ENCODE assay signal across 1 cellular context in the genomic region with DNA sequence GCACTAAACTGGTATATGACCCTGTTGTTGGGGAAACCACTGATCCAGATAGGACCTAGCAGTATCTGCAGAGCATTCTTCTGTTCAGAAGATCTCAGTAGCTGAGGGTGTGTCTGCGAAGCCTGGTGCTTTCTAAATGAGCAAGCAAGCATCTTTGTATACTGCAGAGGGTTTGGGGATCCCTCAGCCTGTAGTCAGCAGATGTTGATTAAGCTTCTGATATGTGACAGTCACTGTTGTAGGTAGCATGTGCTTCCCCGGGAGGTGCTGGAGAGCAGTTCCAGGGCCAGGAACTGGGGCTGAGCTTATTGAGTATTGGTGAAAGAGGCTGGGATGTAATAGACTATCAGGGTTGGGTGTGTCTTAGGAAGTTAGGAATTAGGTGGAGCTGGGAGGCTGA.
TF ChIP-seq lines count a peak whose summit lies in the region.

No MANE protein-coding gene starts in this region.

TF ChIP-seq in GM23338, 12 proteins besides CTCF, POLR2A, EP300 and RAD21 (continued from another document):
- TF ChIP-seq, protein P1, sequence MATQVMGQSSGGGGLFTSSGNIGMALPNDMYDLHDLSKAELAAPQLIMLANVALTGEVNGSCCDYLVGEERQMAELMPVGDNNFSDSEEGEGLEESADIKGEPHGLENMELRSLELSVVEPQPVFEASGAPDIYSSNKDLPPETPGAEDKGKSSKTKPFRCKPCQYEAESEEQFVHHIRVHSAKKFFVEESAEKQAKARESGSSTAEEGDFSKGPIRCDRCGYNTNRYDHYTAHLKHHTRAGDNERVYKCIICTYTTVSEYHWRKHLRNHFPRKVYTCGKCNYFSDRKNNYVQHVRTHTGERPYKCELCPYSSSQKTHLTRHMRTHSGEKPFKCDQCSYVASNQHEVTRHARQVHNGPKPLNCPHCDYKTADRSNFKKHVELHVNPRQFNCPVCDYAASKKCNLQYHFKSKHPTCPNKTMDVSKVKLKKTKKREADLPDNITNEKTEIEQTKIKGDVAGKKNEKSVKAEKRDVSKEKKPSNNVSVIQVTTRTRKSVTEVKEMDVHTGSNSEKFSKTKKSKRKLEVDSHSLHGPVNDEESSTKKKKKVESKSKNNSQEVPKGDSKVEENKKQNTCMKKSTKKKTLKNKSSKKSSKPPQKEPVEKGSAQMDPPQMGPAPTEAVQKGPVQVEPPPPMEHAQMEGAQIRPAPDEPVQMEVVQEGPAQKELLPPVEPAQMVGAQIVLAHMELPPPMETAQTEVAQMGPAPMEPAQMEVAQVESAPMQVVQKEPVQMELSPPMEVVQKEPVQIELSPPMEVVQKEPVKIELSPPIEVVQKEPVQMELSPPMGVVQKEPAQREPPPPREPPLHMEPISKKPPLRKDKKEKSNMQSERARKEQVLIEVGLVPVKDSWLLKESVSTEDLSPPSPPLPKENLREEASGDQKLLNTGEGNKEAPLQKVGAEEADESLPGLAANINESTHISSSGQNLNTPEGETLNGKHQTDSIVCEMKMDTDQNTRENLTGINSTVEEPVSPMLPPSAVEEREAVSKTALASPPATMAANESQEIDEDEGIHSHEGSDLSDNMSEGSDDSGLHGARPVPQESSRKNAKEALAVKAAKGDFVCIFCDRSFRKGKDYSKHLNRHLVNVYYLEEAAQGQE (IDR thresholded peaks at IDR 0.05; ENCODE audit: unreplicated experiment): no peak
- no peak for TF ChIP-seq ZNF462 (CRISPR knock-in tag; IDR thresholded peaks at IDR 0.05)
- no peak for TF ChIP-seq EZH2 (IDR thresholded peaks at IDR 0.05; ENCODE audit: low read depth, unreplicated experiment)
- TF ChIP-seq CREB1 (CRISPR knock-in tag; IDR thresholded peaks at IDR 0.05; ENCODE audit: low read depth): no peak
- no peak for TF ChIP-seq JUNB (IDR thresholded peaks at IDR 0.05; ENCODE audit: unreplicated experiment)
- TF ChIP-seq ETS1 (IDR thresholded peaks at IDR 0.05): no peak
- no peak for TF ChIP-seq ZNF331 (CRISPR knock-in tag; IDR thresholded peaks at IDR 0.05; ENCODE audit: low read depth)
